In the genomic region with DNA sequence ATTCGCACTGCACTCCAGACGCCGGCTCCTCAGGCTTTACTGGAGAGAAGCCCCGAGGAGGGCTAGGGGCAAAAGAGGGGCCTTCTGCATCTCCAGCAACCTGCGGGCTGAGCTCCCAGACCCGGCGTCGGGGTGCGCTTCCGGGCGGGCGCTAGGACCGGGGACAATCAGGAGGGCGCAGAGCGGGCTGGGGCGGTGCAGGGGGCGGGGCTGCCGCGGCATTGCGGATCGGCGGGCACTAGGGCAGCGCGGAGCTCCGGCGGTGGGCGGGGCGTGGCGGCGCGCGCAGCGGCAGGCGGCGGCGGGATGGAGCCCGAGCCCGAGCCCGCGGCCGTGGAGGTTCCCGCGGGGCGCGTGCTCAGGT, we compare ENCODE assay signal across 8 cellular contexts. TPM values are rescaled to one million over a fixed set of nuclear protein-coding genes. Genes with fewer than 3 reads are reported as not detected.
DNase-seq lines count a peak whose midpoint lies in the region; ATAC-seq and TF ChIP-seq lines count a peak whose summit lies in the region.

A gene (plus strand): TSS at position 274 of the 364 bp plus-strand sequence. CDS start 33 bp downstream, at position 307.

- peak within 1 kb of the TSS; percentile 73 for H3K27ac ChIP-seq in RWPE2 (ENCODE audit: poor library complexity, severe bottlenecking)
- H3K27ac ChIP-seq in fibroblast of lung (ENCODE audit: insufficient read depth, low read length): peak within 1 kb of the TSS; percentile 13

- H3K4me1 ChIP-seq in RWPE2 (ENCODE audit: insufficient read depth, poor library complexity, severe bottlenecking): peaks cover 6% of the 10 kb centered on the region
- H3K4me1 ChIP-seq in fibroblast of lung (ENCODE audit: control insufficient read depth, extremely low read depth, insufficient read depth, low read length): peaks cover 3% of the 10 kb centered on the region

- H3K4me3 Mint-ChIP-seq in activated T-helper 17 cell treated with anti-CD3 and anti-CD28 coated beads, Interleukin-2, amount 50 U/mL, for 72 hours: peak within 1 kb of the TSS; percentile 68
- peak within 1 kb of the TSS; percentile 71 to 90 (median 85) for H3K4me3 Mint-ChIP-seq in naive thymus-derived CD8-positive, alpha-beta T cell

- peaks cover 2% of the 10 kb centered on the region for H3K79me2 ChIP-seq in fibroblast of lung (ENCODE audit: control insufficient read depth, insufficient read depth, low read length)

- H3K4me2 ChIP-seq in fibroblast of lung (ENCODE audit: extremely low read depth, insufficient read depth, low read length): peak within 1 kb of the TSS; percentile 98

- H3K27ac Mint-ChIP-seq in activated T-helper 17 cell treated with anti-CD3 and anti-CD28 coated beads, Interleukin-2, amount 50 U/mL, for 72 hours: peak within 1 kb of the TSS; percentile 15
- H3K27ac Mint-ChIP-seq in naive thymus-derived CD8-positive, alpha-beta T cell: peak within 1 kb of the TSS in 9 of 10 donors; percentile 90 to 98 (median 96)

- peaks cover 15% of the 10 kb centered on the region for H3K4me1 Mint-ChIP-seq in activated T-helper 17 cell treated with anti-CD3 and anti-CD28 coated beads, Interleukin-2, amount 50 U/mL, for 72 hours
- peaks cover 13 to 30% (median 26%) of the 10 kb centered on the region in 4 donors for H3K4me1 Mint-ChIP-seq in naive thymus-derived CD8-positive, alpha-beta T cell

- peak; percentile 59 for ATAC-seq in GM21825 (IDR thresholded peaks at IDR 0.05; ENCODE audit: unreplicated experiment)
- peak; percentile 77 for ATAC-seq in RWPE2 (ENCODE audit: low read depth)
- ATAC-seq in activated T-helper 17 cell treated with anti-CD3 and anti-CD28 coated beads, Interleukin-2, amount 50 U/mL, for 72 hours (replicated peaks): peak; percentile 93
- peak; percentile 74 to 76 for ATAC-seq in naive thymus-derived CD8-positive, alpha-beta T cell

- no peaks in the 10 kb centered on the region for H4K20me1 ChIP-seq in fibroblast of lung (ENCODE audit: control insufficient read depth, extremely low read depth, insufficient read depth, low read length)

- no peaks in the 10 kb centered on the region for H3K9me3 Mint-ChIP-seq in activated T-helper 17 cell treated with anti-CD3 and anti-CD28 coated beads, Interleukin-2, amount 50 U/mL, for 72 hours
- H3K9me3 Mint-ChIP-seq in naive thymus-derived CD8-positive, alpha-beta T cell: no peaks in the 10 kb centered on the region

- DNase-seq in DMS53 treated with DMSO at 0.1 percent for 48 hours (lab: John Stamatoyannopoulos, UW; ENCODE audit: unreplicated experiment): peak; percentile 68
- DNase-seq in LNCaP clone FGC (ENCODE audit: low read depth): peak; percentile 46
- peak; percentile 94 for DNase-seq in RWPE2 (ENCODE audit: low spot score)
- DNase-seq in fibroblast of lung (ENCODE audit: low read depth in 2 of 2): peak; percentile 81 to 87
- DNase-seq in naive thymus-derived CD8-positive, alpha-beta T cell: peak; percentile 88 to 97 (median 92)
- DNase-seq in stimulated activated naive CD4-positive, alpha-beta T cell (lab: John Stamatoyannopoulos, UW): peak; percentile 87 to 94 (median 90)

- no peaks in the 10 kb centered on the region for H3K9me3 ChIP-seq in RWPE2 (ENCODE audit: severe bottlenecking)
- no peaks in the 10 kb centered on the region for H3K9me3 ChIP-seq in fibroblast of lung (ENCODE audit: control insufficient read depth, insufficient read depth, low read depth, low read length)

- no peaks in the 10 kb centered on the region for H3K27me3 Mint-ChIP-seq in activated T-helper 17 cell treated with anti-CD3 and anti-CD28 coated beads, Interleukin-2, amount 50 U/mL, for 72 hours
- H3K27me3 Mint-ChIP-seq in naive thymus-derived CD8-positive, alpha-beta T cell: no peaks in the 10 kb centered on the region

- H3K4me3 ChIP-seq in LNCaP clone FGC (ENCODE audit: low read depth, low read length): peak within 1 kb of the TSS; percentile 88
- H3K4me3 ChIP-seq in RWPE2 (ENCODE audit: severe bottlenecking): peak within 1 kb of the TSS; percentile 98
- peak within 1 kb of the TSS; percentile 63 to 87 (median 80) for H3K4me3 ChIP-seq in fibroblast of lung (replicated peaks in 1 of 4; ENCODE audit: control extremely low read depth in 1 of 4, insufficient read depth in 1 of 4, low read depth in 3 of 4, low read length in 4 of 4)

- H3K9ac ChIP-seq in fibroblast of lung (ENCODE audit: insufficient read depth, low read length): peak within 1 kb of the TSS; percentile 55

- POLR2A ChIA-PET in naive thymus-derived CD8-positive, alpha-beta T cell (lab: Charles Lee): interaction anchor here (0.6 to 3.1 kb wide), 26 partner anchors 9 to 1066 kb away, joined by 3 to 32 read pairs (median 4); a partner anchor contains a TSS

- peak; percentile 26; the same call in 1 of the 2 replicates for TF ChIP-seq CTCF in LNCaP clone FGC (IDR thresholded peaks at IDR 0.05; ENCODE audit: control insufficient read depth, extremely low read depth, insufficient read depth)
- TF ChIP-seq CTCF in RWPE2 (IDR thresholded peaks at IDR 0.05; ENCODE audit: poor library complexity, severe bottlenecking): peak; percentile 25
- TF ChIP-seq CTCF in fibroblast of lung (conservative IDR thresholded peaks at IDR 0.05 in 1 of 2, IDR thresholded peaks at IDR 0.05 in 1 of 2; ENCODE audit: low read depth in 1 of 2, low read length in 2 of 2): no peak

- H3K27me3 ChIP-seq in RWPE2 (ENCODE audit: insufficient read depth, poor library complexity, severe bottlenecking): no peaks in the 10 kb centered on the region
- H3K27me3 ChIP-seq in fibroblast of lung (ENCODE audit: control insufficient read depth, insufficient read depth, low read length): no peaks in the 10 kb centered on the region

- H2AFZ ChIP-seq in fibroblast of lung (ENCODE audit: low read length): peak within 1 kb of the TSS; percentile 92

- H3K36me3 Mint-ChIP-seq in activated T-helper 17 cell treated with anti-CD3 and anti-CD28 coated beads, Interleukin-2, amount 50 U/mL, for 72 hours (ENCODE audit: low read depth): peaks cover 36% of the 10 kb centered on the region
- H3K36me3 Mint-ChIP-seq in naive thymus-derived CD8-positive, alpha-beta T cell: peaks cover 0 to 26% (median 8%) of the 10 kb centered on the region in 3 donors

- peaks cover 52% of the 10 kb centered on the region for H3K36me3 ChIP-seq in RWPE2 (ENCODE audit: low read depth)
- peaks cover 1% of the 10 kb centered on the region for H3K36me3 ChIP-seq in fibroblast of lung (ENCODE audit: control insufficient read depth, insufficient read depth, low read length)

RNA-seq across cellular contexts. Expression of the gene that starts here (rescaled TPM):
- 10 to 100 TPM; 25.3 to 46.4 TPM for total RNA-seq in activated T-helper 17 cell treated with anti-CD3 and anti-CD28 coated beads, Interleukin-2, amount 50 U/mL, for 72 hours
- total RNA-seq in fibroblast of lung: 7.8 and 10.0 TPM in 2 replicates
- polyA plus RNA-seq in fibroblast of lung: 5.3 and 10.1 TPM in 2 replicates
- 6.1 and 11.4 TPM in 2 replicates for polyA plus RNA-seq in fibroblast of lung (2012)
- 9.1 and 13.8 TPM in 2 replicates for polyA minus RNA-seq in fibroblast of lung (ENCODE audit: low replicate concordance)
- 10 to 100 TPM; 53.1 to 54.4 TPM for total RNA-seq in naive thymus-derived CD8-positive, alpha-beta T cell
- 100 to 1,000 TPM in 2 of 3 donors, 10 to 100 TPM in 1; 98.2 to 121 (median 103) TPM for polyA plus RNA-seq in naive thymus-derived CD8-positive, alpha-beta T cell

Comparison
In these comparisons a context has a peak if more than half of its experiments do, and no peak if none do; other contexts are left out.
1. Peak in every context shown above with its lines: DNase-seq, ATAC-seq, H3K4me3 ChIP-seq and H3K27ac ChIP-seq.
2. RNA of the gene that starts here (polyA plus RNA-seq): 98.2 to 121 TPM in naive thymus-derived CD8-positive, alpha-beta T cell; 5.3 to 11.4 TPM in fibroblast of lung; every median in the first group is over 4 times any median in the second.
3. CTCF ChIP-seq: peak in LNCaP clone FGC (single experiment) and RWPE2 (single experiment); none in fibroblast of lung (0 of 2).